20 cellular contexts compared by ENCODE assay signal in the genomic region with DNA sequence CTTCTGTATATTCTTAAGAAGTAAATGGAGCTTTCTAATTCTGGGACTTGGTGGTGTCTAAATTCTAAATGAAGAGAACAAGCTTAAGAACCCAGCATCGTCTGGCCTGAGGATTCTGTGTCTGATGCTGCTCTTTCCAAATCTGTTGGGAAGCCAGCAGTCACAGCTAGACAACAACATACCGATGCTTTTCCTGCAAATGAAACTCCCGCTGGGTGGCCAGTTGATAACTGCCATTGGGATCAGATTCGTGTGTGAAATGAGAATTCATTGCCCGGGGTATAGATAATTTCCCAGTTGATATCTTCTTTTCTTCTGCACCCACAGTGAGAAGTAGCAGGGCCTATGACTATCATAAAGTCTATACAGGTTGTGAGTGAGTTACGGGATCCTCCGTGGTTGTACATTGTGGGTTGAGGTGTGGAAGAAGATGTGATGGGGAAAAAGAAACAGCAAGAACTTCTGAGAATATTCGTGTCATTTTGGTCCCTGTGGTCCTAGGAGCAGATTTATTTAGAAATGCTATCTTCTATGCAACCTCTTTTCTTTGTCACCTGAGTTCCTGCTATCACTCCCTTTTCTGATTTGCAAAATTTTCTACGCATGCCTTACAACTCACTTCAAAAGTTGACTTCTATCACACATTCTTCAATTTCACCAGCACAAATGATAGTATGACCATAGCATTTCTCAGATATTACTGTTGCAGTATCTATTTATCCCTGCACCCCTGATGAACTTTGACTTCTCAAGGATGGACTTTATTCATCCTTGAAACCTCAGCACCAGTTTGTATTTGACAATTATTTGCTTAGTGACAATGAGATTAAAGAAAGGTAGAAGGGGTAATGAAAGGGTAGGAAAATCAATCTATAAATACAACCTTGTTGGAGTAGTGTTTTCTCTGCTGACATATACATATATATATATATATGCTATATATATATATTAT. TPM values are rescaled to one million over a fixed set of nuclear protein-coding genes. Genes with fewer than 3 reads are reported as not detected.
DNase-seq lines count a peak whose midpoint lies in the region; ATAC-seq, FAIRE-seq and TF ChIP-seq lines count a peak whose summit lies in the region.
"Had no signal": no experiment of that assay in that cellular context is flagged by ENCODE, and none has a peak within 500 bp of the region (broad histone marks: within the 10 kb centered on the region; RNA-seq: fewer than 3 reads in every experiment).

No MANE protein-coding gene starts in this region.

- no peak overlapping the region for H3K27ac Mint-ChIP-seq in activated CD4-positive, alpha-beta T cell treated with anti-CD3 and anti-CD28 coated beads for 36 hours
- H3K27ac Mint-ChIP-seq in activated T-helper 17 cell treated with anti-CD3 and anti-CD28 coated beads, Interleukin-2, amount 50 U/mL, for 72 hours: no peak overlapping the region
- H3K27ac Mint-ChIP-seq in stimulated activated naive CD8-positive, alpha-beta T cell treated with anti-CD3 and anti-CD28 coated beads, Interleukin-15, Interleukin-2, amounts not matched to agents 100 ng/mL and 50 ng/mL, for 24 hours: peak overlapping the region; percentile 2
- H3K27ac Mint-ChIP-seq: CD14-positive monocyte had no signal

- POLR2A ChIA-PET in activated CD4-positive, alpha-beta T cell treated with anti-CD3 and anti-CD28 coated beads for 36 hours (lab: Charles Lee): no interaction called here
- POLR2A ChIA-PET in HepG2 (lab: Yijun Ruan, JAX): interaction anchor here (1.1 to 1.3 kb wide), 3 partner anchors 41 to 116 kb away, joined by 4 to 7 read pairs (median 4); no protein-coding TSS in a partner anchor

- no peak for TF ChIP-seq RAD21 in HepG2 (CRISPR knock-in tag; IDR thresholded peaks at IDR 0.05)

- in situ Hi-C loops in HepG2 (cut with HindIII; ENCODE audit: extremely low pct_ligation_motif_present, low pct_unique_long_range_greater_than_20kb): loop anchor here (5.0 kb wide), 2 partner anchors 42 to 118 kb away; no protein-coding TSS in a partner anchor

- H3K27me3 Mint-ChIP-seq in activated CD4-positive, alpha-beta T cell treated with anti-CD3 and anti-CD28 coated beads for 36 hours: peaks cover 2% of the 10 kb centered on the region
- peaks cover 9% of the 10 kb centered on the region for H3K27me3 Mint-ChIP-seq in activated T-helper 17 cell treated with anti-CD3 and anti-CD28 coated beads, Interleukin-2, amount 50 U/mL, for 72 hours
- peaks cover 22% of the 10 kb centered on the region for H3K27me3 Mint-ChIP-seq in stimulated activated naive CD8-positive, alpha-beta T cell treated with anti-CD3 and anti-CD28 coated beads, Interleukin-15, Interleukin-2, amounts not matched to agents 100 ng/mL and 50 ng/mL, for 24 hours

- H3K79me2 ChIP-seq in HepG2 (ENCODE audit: insufficient read depth, low read length): no peaks in the 10 kb centered on the region

- WGBS in HepG2 (ENCODE audit: low lambda C conversion rate): 87% methylated on average over 9 of the region's 9 CpGs
- 72% methylated on average over 8 of the region's 9 CpGs for WGBS in right lobe of liver (ENCODE audit: insufficient coverage, low coverage, low lambda C conversion rate, missing lambda C conversion rate)

- H3K4me1 ChIP-seq in HepG2 (ENCODE audit: insufficient read depth, low read length) (peaks cover 87% of the 10 kb centered on the region), right lobe of liver (no peaks in the 10 kb centered on the region)

- BruUV-seq in HepG2 (replicated peaks; lab: Mats Ljungman, UMichigan): no TSS peak

- DNase-seq in activated CD4-positive, alpha-beta T cell treated with anti-CD3 and anti-CD28 coated beads for 36 hours: peak; percentile 51
- no peak for DNase-seq in activated CD4-positive, alpha-beta T cell treated with anti-CD3 and anti-CD28 coated beads for 4 hours
- DNase-seq in HepG2 (ENCODE audit: low spot score) (no peak), right lobe of liver (no peak), posterior vena cava (ENCODE audit: low spot score) (no peak)
- DNase-seq: DMS79 treated with DMSO at 0.1 percent for 48 hours, KG1, NCI-H1417, NCI-H187, NCI-H226, NCI-H524, NCI-H82, RPMI8226 had no signal

- H3K36me3 ChIP-seq in HepG2 (replicated peaks in 1 of 2; ENCODE audit: control insufficient read depth in 1 of 2, insufficient read depth in 2 of 2, low read length in 2 of 2) (no peaks in the 10 kb centered on the region), right lobe of liver (no peaks in the 10 kb centered on the region)

- intact Hi-C loops in activated CD4-positive, alpha-beta T cell treated with anti-CD3 and anti-CD28 coated beads for 36 hours (cut with DNase I, micrococcal nuclease): loop anchor here in 1 of 2 experiments (2.0 kb wide), 1 partner anchor 26 kb away; no protein-coding TSS in a partner anchor
- intact Hi-C loops in HepG2 (cut with micrococcal nuclease; ENCODE audit: unreplicated experiment) (loop anchor here (1.0 to 2.0 kb wide), 5 partner anchors 42 to 117 kb away; no protein-coding TSS in a partner anchor), right lobe of liver (cut with DNase I) (no loop called here), posterior vena cava (cut with DNase I) (no loop called here)

- peak overlapping the region; percentile 61 for H3K4me2 ChIP-seq in HepG2 (ENCODE audit: low read depth, low read length)

- no peak; a peak in 1 of 4 replicates for TF ChIP-seq POLR2A in HepG2 (IDR thresholded peaks at IDR 0.05; ENCODE audit: insufficient read depth in 1 of 2, low read depth in 2 of 2, low read length in 2 of 2)
- no peak for TF ChIP-seq POLR2A in right lobe of liver (IDR thresholded peaks at IDR 0.05)

- no peak overlapping the region for H3K4me3 Mint-ChIP-seq in activated CD4-positive, alpha-beta T cell treated with anti-CD3 and anti-CD28 coated beads for 36 hours
- no peak overlapping the region for H3K4me3 Mint-ChIP-seq in activated T-helper 17 cell treated with anti-CD3 and anti-CD28 coated beads, Interleukin-2, amount 50 U/mL, for 72 hours
- H3K4me3 Mint-ChIP-seq in stimulated activated naive CD8-positive, alpha-beta T cell treated with anti-CD3 and anti-CD28 coated beads, Interleukin-15, Interleukin-2, amounts not matched to agents 100 ng/mL and 50 ng/mL, for 24 hours: no peak overlapping the region
- H3K4me3 Mint-ChIP-seq: CD14-positive monocyte had no signal

- CTCF ChIA-PET in activated CD4-positive, alpha-beta T cell treated with anti-CD3 and anti-CD28 coated beads for 36 hours (lab: Charles Lee): no interaction called here
- CTCF ChIA-PET in HepG2 (lab: Yijun Ruan, JAX; ENCODE audit: low intra/inter-chr PET ratio, low total read pairs): no interaction called here

- no peaks in the 10 kb centered on the region for H3K36me3 Mint-ChIP-seq in activated CD4-positive, alpha-beta T cell treated with anti-CD3 and anti-CD28 coated beads for 36 hours (ENCODE audit: low read depth)
- no peaks in the 10 kb centered on the region for H3K36me3 Mint-ChIP-seq in activated T-helper 17 cell treated with anti-CD3 and anti-CD28 coated beads, Interleukin-2, amount 50 U/mL, for 72 hours (ENCODE audit: low read depth)
- no peaks in the 10 kb centered on the region for H3K36me3 Mint-ChIP-seq in stimulated activated naive CD8-positive, alpha-beta T cell treated with anti-CD3 and anti-CD28 coated beads, Interleukin-15, Interleukin-2, amounts not matched to agents 100 ng/mL and 50 ng/mL, for 24 hours (ENCODE audit: low read depth)
- H3K36me3 Mint-ChIP-seq: CD14-positive monocyte had no signal

- no peaks in the 10 kb centered on the region for H3K9me3 Mint-ChIP-seq in activated CD4-positive, alpha-beta T cell treated with anti-CD3 and anti-CD28 coated beads for 36 hours (ENCODE audit: low read depth)
- H3K9me3 Mint-ChIP-seq in activated T-helper 17 cell treated with anti-CD3 and anti-CD28 coated beads, Interleukin-2, amount 50 U/mL, for 72 hours: no peaks in the 10 kb centered on the region
- H3K9me3 Mint-ChIP-seq in stimulated activated naive CD8-positive, alpha-beta T cell treated with anti-CD3 and anti-CD28 coated beads, Interleukin-15, Interleukin-2, amounts not matched to agents 100 ng/mL and 50 ng/mL, for 24 hours: no peaks in the 10 kb centered on the region

- no peaks in the 10 kb centered on the region for H4K20me1 ChIP-seq in HepG2 (ENCODE audit: insufficient read depth, low read length)

- H2AFZ ChIP-seq in HepG2 (ENCODE audit: low read length): no peak overlapping the region

- peaks cover 15% of the 10 kb centered on the region for H3K4me1 Mint-ChIP-seq in activated CD4-positive, alpha-beta T cell treated with anti-CD3 and anti-CD28 coated beads for 36 hours
- peaks cover 6% of the 10 kb centered on the region for H3K4me1 Mint-ChIP-seq in activated T-helper 17 cell treated with anti-CD3 and anti-CD28 coated beads, Interleukin-2, amount 50 U/mL, for 72 hours
- H3K4me1 Mint-ChIP-seq in stimulated activated naive CD8-positive, alpha-beta T cell treated with anti-CD3 and anti-CD28 coated beads, Interleukin-15, Interleukin-2, amounts not matched to agents 100 ng/mL and 50 ng/mL, for 24 hours (ENCODE audit: low read depth): peaks cover 21% of the 10 kb centered on the region
- H3K4me1 Mint-ChIP-seq: CD14-positive monocyte had no signal

- H3K27ac ChIP-seq in HepG2 (ENCODE audit: extremely low read length, insufficient read depth, low read length) (peak overlapping the region; percentile 96), right lobe of liver (no peak overlapping the region)
- H3K27ac ChIP-seq: 22Rv1 had no signal

- peak in 1 of 2 experiments; percentile 58; a peak in 2 of 4 replicates for TF ChIP-seq EP300 in HepG2 (IDR thresholded peaks at IDR 0.05; ENCODE audit: low read depth in 2 of 2, low read length in 2 of 2)
- no peak for TF ChIP-seq EP300 in HepG2 (CRISPR knock-in tag; IDR thresholded peaks at IDR 0.05; ENCODE audit: borderline replicate concordance)

- H3K4me3 ChIP-seq in HepG2 (replicated peaks in 1 of 3; ENCODE audit: insufficient read depth in 1 of 3, low read depth in 2 of 3, low read length in 3 of 3) (peak overlapping the region in 1 of 3 experiments; percentile 28; a peak in 1 of 6 replicates), right lobe of liver (no peak overlapping the region)

- TF ChIP-seq CTCF in HepG2 (CRISPR knock-in tag; IDR thresholded peaks at IDR 0.05): no peak
- TF ChIP-seq CTCF in right lobe of liver (IDR thresholded peaks at IDR 0.05): no peak

- H3K27me3 ChIP-seq in HepG2 (ENCODE audit: control insufficient read depth in 1 of 2, insufficient read depth in 2 of 2, low read length in 2 of 2) (no peaks in the 10 kb centered on the region), right lobe of liver (peaks cover 0 to 4% of the 10 kb centered on the region in 2 donors)

- FAIRE-seq in HepG2 (lab: Jason Lieb, UNC): no peak
- FAIRE-seq: H1 had no signal

- peak overlapping the region; percentile 84 for H3K9ac ChIP-seq in HepG2 (ENCODE audit: insufficient read depth, low read depth, low read length)

- H3K9me3 ChIP-seq in HepG2 (ENCODE audit: low read length) (no peaks in the 10 kb centered on the region), right lobe of liver (no peaks in the 10 kb centered on the region)

- ATAC-seq in activated CD4-positive, alpha-beta T cell treated with anti-CD3 and anti-CD28 coated beads for 36 hours: peak; percentile 71
- ATAC-seq in HepG2 (no peak), right lobe of liver (no peak), GM19395 (IDR thresholded peaks at IDR 0.05; ENCODE audit: unreplicated experiment) (no peak)
- peak; percentile 24 for ATAC-seq in activated T-helper 17 cell treated with anti-CD3 and anti-CD28 coated beads, Interleukin-2, amount 50 U/mL, for 72 hours (replicated peaks)

RNA-seq across cellular contexts. Expression of a gene that starts 10.4 kb away (rescaled TPM):
- not detected for total RNA-seq in activated CD4-positive, alpha-beta T cell treated with anti-CD3 and anti-CD28 coated beads for 36 hours
- 0.18 and 0.24 TPM in 2 replicates for total RNA-seq in HepG2 (2016; rRNA removed; fragmentation: Illumina TruSeq; extraction: Trizol)
- total RNA-seq in HepG2 (2016; cell fraction: cytosol; rRNA removed; fragmentation: Illumina TruSeq; extraction: Trizol; ENCODE audit: low read depth): not detected in 2 replicates
- 0.15 and 0.17 TPM in 2 replicates for total RNA-seq in HepG2 (2016; cell fraction: insoluble cytoplasmic fraction; rRNA removed; fragmentation: Illumina TruSeq; extraction: Trizol)
- 0.19 TPM in 1 of 2 replicates, not detected in the other for total RNA-seq in HepG2 (2016; cell fraction: membrane; rRNA removed; fragmentation: Illumina TruSeq; extraction: Trizol)
- total RNA-seq in HepG2 (2016; cell fraction: nucleus; rRNA removed; fragmentation: Illumina TruSeq; extraction: Trizol): 0.28 and 0.31 TPM in 2 replicates
- 0.09 and 0.12 TPM in 2 replicates for polyA plus RNA-seq in HepG2 (2011; rRNA removed)
- polyA plus RNA-seq in HepG2 (2011; cell fraction: cytosol; rRNA removed): 0.05 TPM in 2 replicates
- not detected in 2 replicates for polyA plus RNA-seq in HepG2 (2011; cell fraction: nucleus; rRNA removed)
- 0.16 TPM in 1 of 2 replicates, not detected in the other for polyA plus RNA-seq in HepG2 (2012)
- polyA plus RNA-seq in HepG2 (2016; cell fraction: cytosol; fragmentation: Illumina TruSeq; extraction: Trizol; ENCODE audit: low read depth): 0.05 TPM in 1 of 2 replicates, not detected in the other
- polyA plus RNA-seq in HepG2 (2016; cell fraction: insoluble cytoplasmic fraction; fragmentation: Illumina TruSeq; extraction: Trizol; ENCODE audit: low read depth): 0.11 TPM in 2 replicates
- 0.15 TPM in 1 of 2 replicates, not detected in the other for polyA plus RNA-seq in HepG2 (2016; cell fraction: membrane; fragmentation: Illumina TruSeq; extraction: Trizol; ENCODE audit: low read depth)
- 0.44 TPM in 1 of 2 replicates, not detected in the other for polyA plus RNA-seq in HepG2 (2016; cell fraction: nucleus; fragmentation: Illumina TruSeq; extraction: Trizol; ENCODE audit: insufficient read depth, low read depth)
- not detected in 2 replicates for polyA minus RNA-seq in HepG2 (2011; rRNA and poly(A)+ RNA removed; ENCODE audit: low replicate concordance)
- polyA minus RNA-seq in HepG2 (2011; cell fraction: cytosol; rRNA and poly(A)+ RNA removed): not detected in 2 replicates
- 0.13 and 0.25 TPM in 2 replicates for polyA minus RNA-seq in HepG2 (2011; cell fraction: nucleus; rRNA and poly(A)+ RNA removed)
- not detected for total RNA-seq in right lobe of liver
- not detected for total RNA-seq in activated T-helper 17 cell treated with anti-CD3 and anti-CD28 coated beads, Interleukin-2, amount 50 U/mL, for 72 hours
- not detected for total RNA-seq in posterior vena cava
- total RNA-seq: H1 had no signal
- polyA plus RNA-seq: AG04450, CD14-positive monocyte, H1 had no signal

Comparison
In these comparisons a context has a peak if more than half of its experiments do, and no peak if none do; other contexts are left out.
1. ATAC-seq: peak in activated CD4-positive, alpha-beta T cell treated with anti-CD3 and anti-CD28 coated beads for 36 hours (single experiment) and activated T-helper 17 cell treated with anti-CD3 and anti-CD28 coated beads, Interleukin-2, amount 50 U/mL, for 72 hours (single experiment); none in HepG2 (single experiment), right lobe of liver (0 of 4) and GM19395 (single experiment).